ENCODE assay signal across 1 cellular context in genomic region chr6:89734526-89734925, GRCh38.
TF ChIP-seq lines count a peak whose summit lies in the region.

No MANE protein-coding gene starts in this region.

TF ChIP-seq in WTC11, 78 proteins besides CTCF, POLR2A, EP300 and RAD21 (continued from another document):
- TF ChIP-seq E2F5 (CRISPR knock-in tag; IDR thresholded peaks at IDR 0.05) (no peak), ZNF263 (CRISPR knock-in tag; IDR thresholded peaks at IDR 0.05; ENCODE audit: low read depth) (no peak), OVOL2 (CRISPR knock-in tag; IDR thresholded peaks at IDR 0.05; ENCODE audit: borderline replicate concordance) (no peak), ZBTB43 (CRISPR knock-in tag; IDR thresholded peaks at IDR 0.05) (no peak), FOXP1 (CRISPR knock-in tag; IDR thresholded peaks at IDR 0.05; ENCODE audit: borderline replicate concordance) (no peak), ZSCAN18 (CRISPR knock-in tag; IDR thresholded peaks at IDR 0.05) (no peak), CBFB (CRISPR knock-in tag; IDR thresholded peaks at IDR 0.05; ENCODE audit: low read depth) (no peak), ZNF232 (CRISPR knock-in tag; IDR thresholded peaks at IDR 0.05) (no peak), MYBL2 (CRISPR knock-in tag; IDR thresholded peaks at IDR 0.05) (no peak)
- TF ChIP-seq, protein P1, sequence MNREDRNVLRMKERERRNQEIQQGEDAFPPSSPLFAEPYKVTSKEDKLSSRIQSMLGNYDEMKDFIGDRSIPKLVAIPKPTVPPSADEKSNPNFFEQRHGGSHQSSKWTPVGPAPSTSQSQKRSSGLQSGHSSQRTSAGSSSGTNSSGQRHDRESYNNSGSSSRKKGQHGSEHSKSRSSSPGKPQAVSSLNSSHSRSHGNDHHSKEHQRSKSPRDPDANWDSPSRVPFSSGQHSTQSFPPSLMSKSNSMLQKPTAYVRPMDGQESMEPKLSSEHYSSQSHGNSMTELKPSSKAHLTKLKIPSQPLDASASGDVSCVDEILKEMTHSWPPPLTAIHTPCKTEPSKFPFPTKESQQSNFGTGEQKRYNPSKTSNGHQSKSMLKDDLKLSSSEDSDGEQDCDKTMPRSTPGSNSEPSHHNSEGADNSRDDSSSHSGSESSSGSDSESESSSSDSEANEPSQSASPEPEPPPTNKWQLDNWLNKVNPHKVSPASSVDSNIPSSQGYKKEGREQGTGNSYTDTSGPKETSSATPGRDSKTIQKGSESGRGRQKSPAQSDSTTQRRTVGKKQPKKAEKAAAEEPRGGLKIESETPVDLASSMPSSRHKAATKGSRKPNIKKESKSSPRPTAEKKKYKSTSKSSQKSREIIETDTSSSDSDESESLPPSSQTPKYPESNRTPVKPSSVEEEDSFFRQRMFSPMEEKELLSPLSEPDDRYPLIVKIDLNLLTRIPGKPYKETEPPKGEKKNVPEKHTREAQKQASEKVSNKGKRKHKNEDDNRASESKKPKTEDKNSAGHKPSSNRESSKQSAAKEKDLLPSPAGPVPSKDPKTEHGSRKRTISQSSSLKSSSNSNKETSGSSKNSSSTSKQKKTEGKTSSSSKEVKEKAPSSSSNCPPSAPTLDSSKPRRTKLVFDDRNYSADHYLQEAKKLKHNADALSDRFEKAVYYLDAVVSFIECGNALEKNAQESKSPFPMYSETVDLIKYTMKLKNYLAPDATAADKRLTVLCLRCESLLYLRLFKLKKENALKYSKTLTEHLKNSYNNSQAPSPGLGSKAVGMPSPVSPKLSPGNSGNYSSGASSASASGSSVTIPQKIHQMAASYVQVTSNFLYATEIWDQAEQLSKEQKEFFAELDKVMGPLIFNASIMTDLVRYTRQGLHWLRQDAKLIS (CRISPR knock-in tag; IDR thresholded peaks at IDR 0.05; ENCODE audit: borderline replicate concordance) = no peak
- TF ChIP-seq, protein P2, sequence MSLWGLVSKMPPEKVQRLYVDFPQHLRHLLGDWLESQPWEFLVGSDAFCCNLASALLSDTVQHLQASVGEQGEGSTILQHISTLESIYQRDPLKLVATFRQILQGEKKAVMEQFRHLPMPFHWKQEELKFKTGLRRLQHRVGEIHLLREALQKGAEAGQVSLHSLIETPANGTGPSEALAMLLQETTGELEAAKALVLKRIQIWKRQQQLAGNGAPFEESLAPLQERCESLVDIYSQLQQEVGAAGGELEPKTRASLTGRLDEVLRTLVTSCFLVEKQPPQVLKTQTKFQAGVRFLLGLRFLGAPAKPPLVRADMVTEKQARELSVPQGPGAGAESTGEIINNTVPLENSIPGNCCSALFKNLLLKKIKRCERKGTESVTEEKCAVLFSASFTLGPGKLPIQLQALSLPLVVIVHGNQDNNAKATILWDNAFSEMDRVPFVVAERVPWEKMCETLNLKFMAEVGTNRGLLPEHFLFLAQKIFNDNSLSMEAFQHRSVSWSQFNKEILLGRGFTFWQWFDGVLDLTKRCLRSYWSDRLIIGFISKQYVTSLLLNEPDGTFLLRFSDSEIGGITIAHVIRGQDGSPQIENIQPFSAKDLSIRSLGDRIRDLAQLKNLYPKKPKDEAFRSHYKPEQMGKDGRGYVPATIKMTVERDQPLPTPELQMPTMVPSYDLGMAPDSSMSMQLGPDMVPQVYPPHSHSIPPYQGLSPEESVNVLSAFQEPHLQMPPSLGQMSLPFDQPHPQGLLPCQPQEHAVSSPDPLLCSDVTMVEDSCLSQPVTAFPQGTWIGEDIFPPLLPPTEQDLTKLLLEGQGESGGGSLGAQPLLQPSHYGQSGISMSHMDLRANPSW (CRISPR knock-in tag; conservative IDR thresholded peaks at IDR 0.05; ENCODE audit: low read depth) = no peak
- TF ChIP-seq, protein P3, sequence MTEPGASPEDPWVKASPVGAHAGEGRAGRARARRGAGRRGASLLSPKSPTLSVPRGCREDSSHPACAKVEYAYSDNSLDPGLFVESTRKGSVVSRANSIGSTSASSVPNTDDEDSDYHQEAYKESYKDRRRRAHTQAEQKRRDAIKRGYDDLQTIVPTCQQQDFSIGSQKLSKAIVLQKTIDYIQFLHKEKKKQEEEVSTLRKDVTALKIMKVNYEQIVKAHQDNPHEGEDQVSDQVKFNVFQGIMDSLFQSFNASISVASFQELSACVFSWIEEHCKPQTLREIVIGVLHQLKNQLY (CRISPR knock-in tag; IDR thresholded peaks at IDR 0.05) = no peak
